In genomic region chr17:39980402-39981206, GRCh38 we compare ENCODE assay signal across 1 cellular context.
TF ChIP-seq lines count a peak whose summit lies in the region.

PSMD3 (plus strand) TSS chr17:39980807; CDS start chr17:39980971, 164 bp downstream.

TF ChIP-seq in K562, 482 proteins besides CTCF, POLR2A, EP300 and RAD21 (continued from another document and continues in another):
- TF ChIP-seq, protein P1, sequence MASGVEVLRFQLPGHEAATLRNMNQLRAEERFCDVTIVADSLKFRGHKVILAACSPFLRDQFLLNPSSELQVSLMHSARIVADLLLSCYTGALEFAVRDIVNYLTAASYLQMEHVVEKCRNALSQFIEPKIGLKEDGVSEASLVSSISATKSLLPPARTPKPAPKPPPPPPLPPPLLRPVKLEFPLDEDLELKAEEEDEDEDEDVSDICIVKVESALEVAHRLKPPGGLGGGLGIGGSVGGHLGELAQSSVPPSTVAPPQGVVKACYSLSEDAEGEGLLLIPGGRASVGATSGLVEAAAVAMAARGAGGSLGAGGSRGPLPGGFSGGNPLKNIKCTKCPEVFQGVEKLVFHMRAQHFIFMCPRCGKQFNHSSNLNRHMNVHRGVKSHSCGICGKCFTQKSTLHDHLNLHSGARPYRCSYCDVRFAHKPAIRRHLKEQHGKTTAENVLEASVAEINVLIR (CRISPR knock-in tag; IDR thresholded peaks at IDR 0.05), result peak; percentile 91
- TF ChIP-seq RUNX1 (IDR thresholded peaks at IDR 0.05; ENCODE audit: low read depth) (peak; percentile 78; the same call in 1 of the 2 replicates), ZNF444 (CRISPR knock-in tag; IDR thresholded peaks at IDR 0.05) (no peak), CREB3L1 (IDR thresholded peaks at IDR 0.05; ENCODE audit: borderline replicate concordance, low read depth) (peak; percentile 85), TEAD4 (IDR thresholded peaks at IDR 0.05; ENCODE audit: low read length) (0 out of 2 replicates have a peak, but pooled peaks have one; percentile 33), TEAD4 (CRISPR knock-in tag; IDR thresholded peaks at IDR 0.05; ENCODE audit: borderline replicate concordance) (no peak), HSF4 (CRISPR knock-in tag; IDR thresholded peaks at IDR 0.05; ENCODE audit: borderline replicate concordance) (no peak), TARDBP (IDR thresholded peaks at IDR 0.05) (no peak), BCOR (IDR thresholded peaks at IDR 0.05) (no peak; the same call in 1 of the 2 replicates), SREBF1 (IDR thresholded peaks at IDR 0.05; ENCODE audit: borderline replicate concordance, low read depth, low read length) (0 out of 2 replicates have a peak, but pooled peaks have one; percentile 23), MBD2 (IDR thresholded peaks at IDR 0.05; ENCODE audit: borderline replicate concordance, low read depth) (0 out of 2 replicates have a peak, but pooled peaks have one; percentile 69), HBP1 (CRISPR knock-in tag; IDR thresholded peaks at IDR 0.05) (peak; percentile 47; the same call in 1 of the 2 replicates), TCF7 (IDR thresholded peaks at IDR 0.05; ENCODE audit: borderline replicate concordance) (peak; percentile 59; the same call in 1 of the 2 replicates), CCAR2 (IDR thresholded peaks at IDR 0.05; ENCODE audit: low read depth, low read length) (no peak), MCM5 (IDR thresholded peaks at IDR 0.05; ENCODE audit: low read depth) (no peak), PRMT5 (CRISPR knock-in tag; IDR thresholded peaks at IDR 0.05) (peak; percentile 86; the same call in 1 of the 2 replicates), ZNF174 (CRISPR knock-in tag; IDR thresholded peaks at IDR 0.05) (0 out of 2 replicates have a peak, but pooled peaks have one; percentile 43), MYC (IDR thresholded peaks at IDR 0.05; ENCODE audit: low read depth, low read length) (peak; percentile 91), MYC (CRISPR knock-in tag; IDR thresholded peaks at IDR 0.05; ENCODE audit: borderline replicate concordance, low read depth) (peak; percentile 32; the same call in 1 of the 2 replicates), ZNF668 (CRISPR knock-in tag; IDR thresholded peaks at IDR 0.05) (no peak), ZNF639 (CRISPR knock-in tag; conservative IDR thresholded peaks at IDR 0.05 in 1 of 2, IDR thresholded peaks at IDR 0.05 in 1 of 2) (peak; percentile 4 to 83; a peak in 2 of 4 replicates), MEIS2 (IDR thresholded peaks at IDR 0.05; ENCODE audit: partially characterized antibody) (no peak), BCL6 (CRISPR knock-in tag; IDR thresholded peaks at IDR 0.05) (no peak), YY1 (IDR thresholded peaks at IDR 0.05; ENCODE audit: borderline replicate concordance in 1 of 3, control insufficient read depth in 1 of 3, extremely low read depth in 1 of 3, insufficient read depth in 3 of 3, insufficient read length in 1 of 3, insufficient replicate concordance in 2 of 3, low read depth in 1 of 3, low read length in 2 of 3) (peak in 2 of 3 experiments; percentile 80 to 85), GTF2A2 (tag; IDR thresholded peaks at IDR 0.05) (no peak), ATF7 (IDR thresholded peaks at IDR 0.05) (peak; percentile 99), ZBTB49 (CRISPR knock-in tag; IDR thresholded peaks at IDR 0.05; ENCODE audit: borderline replicate concordance) (0 out of 2 replicates have a peak, but pooled peaks have one; percentile 76), MEF2D (tag; conservative IDR thresholded peaks at IDR 0.05; ENCODE audit: low read depth) (0 out of 2 replicates have a peak, but pooled peaks have one; percentile 25), HMGN3 (IDR thresholded peaks at IDR 0.05; ENCODE audit: borderline replicate concordance, extremely low read depth, insufficient read length, low read depth, low read length) (peak; percentile 14), NKRF (IDR thresholded peaks at IDR 0.05; ENCODE audit: borderline replicate concordance) (peak; percentile 83)
- TF ChIP-seq, protein P2, sequence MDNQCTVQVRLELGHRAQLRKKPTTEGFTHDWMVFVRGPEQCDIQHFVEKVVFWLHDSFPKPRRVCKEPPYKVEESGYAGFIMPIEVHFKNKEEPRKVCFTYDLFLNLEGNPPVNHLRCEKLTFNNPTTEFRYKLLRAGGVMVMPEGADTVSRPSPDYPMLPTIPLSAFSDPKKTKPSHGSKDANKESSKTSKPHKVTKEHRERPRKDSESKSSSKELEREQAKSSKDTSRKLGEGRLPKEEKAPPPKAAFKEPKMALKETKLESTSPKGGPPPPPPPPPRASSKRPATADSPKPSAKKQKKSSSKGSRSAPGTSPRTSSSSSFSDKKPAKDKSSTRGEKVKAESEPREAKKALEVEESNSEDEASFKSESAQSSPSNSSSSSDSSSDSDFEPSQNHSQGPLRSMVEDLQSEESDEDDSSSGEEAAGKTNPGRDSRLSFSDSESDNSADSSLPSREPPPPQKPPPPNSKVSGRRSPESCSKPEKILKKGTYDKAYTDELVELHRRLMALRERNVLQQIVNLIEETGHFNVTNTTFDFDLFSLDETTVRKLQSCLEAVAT (IDR thresholded peaks at IDR 0.05), result peak; percentile 0 to 100; a peak in 2 of 4 replicates
- TF ChIP-seq, protein P3, sequence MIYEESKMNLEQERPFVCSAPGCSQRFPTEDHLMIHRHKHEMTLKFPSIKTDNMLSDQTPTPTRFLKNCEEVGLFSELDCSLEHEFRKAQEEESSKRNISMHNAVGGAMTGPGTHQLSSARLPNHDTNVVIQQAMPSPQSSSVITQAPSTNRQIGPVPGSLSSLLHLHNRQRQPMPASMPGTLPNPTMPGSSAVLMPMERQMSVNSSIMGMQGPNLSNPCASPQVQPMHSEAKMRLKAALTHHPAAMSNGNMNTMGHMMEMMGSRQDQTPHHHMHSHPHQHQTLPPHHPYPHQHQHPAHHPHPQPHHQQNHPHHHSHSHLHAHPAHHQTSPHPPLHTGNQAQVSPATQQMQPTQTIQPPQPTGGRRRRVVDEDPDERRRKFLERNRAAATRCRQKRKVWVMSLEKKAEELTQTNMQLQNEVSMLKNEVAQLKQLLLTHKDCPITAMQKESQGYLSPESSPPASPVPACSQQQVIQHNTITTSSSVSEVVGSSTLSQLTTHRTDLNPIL (CRISPR knock-in tag; IDR thresholded peaks at IDR 0.05), result no peak
- TF ChIP-seq, protein P4, sequence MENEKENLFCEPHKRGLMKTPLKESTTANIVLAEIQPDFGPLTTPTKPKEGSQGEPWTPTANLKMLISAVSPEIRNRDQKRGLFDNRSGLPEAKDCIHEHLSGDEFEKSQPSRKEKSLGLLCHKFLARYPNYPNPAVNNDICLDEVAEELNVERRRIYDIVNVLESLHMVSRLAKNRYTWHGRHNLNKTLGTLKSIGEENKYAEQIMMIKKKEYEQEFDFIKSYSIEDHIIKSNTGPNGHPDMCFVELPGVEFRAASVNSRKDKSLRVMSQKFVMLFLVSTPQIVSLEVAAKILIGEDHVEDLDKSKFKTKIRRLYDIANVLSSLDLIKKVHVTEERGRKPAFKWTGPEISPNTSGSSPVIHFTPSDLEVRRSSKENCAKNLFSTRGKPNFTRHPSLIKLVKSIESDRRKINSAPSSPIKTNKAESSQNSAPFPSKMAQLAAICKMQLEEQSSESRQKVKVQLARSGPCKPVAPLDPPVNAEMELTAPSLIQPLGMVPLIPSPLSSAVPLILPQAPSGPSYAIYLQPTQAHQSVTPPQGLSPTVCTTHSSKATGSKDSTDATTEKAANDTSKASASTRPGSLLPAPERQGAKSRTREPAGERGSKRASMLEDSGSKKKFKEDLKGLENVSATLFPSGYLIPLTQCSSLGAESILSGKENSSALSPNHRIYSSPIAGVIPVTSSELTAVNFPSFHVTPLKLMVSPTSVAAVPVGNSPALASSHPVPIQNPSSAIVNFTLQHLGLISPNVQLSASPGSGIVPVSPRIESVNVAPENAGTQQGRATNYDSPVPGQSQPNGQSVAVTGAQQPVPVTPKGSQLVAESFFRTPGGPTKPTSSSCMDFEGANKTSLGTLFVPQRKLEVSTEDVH (IDR thresholded peaks at IDR 0.05; ENCODE audit: low read depth, partially characterized antibody), result peak; percentile 75
